In the genomic region with DNA sequence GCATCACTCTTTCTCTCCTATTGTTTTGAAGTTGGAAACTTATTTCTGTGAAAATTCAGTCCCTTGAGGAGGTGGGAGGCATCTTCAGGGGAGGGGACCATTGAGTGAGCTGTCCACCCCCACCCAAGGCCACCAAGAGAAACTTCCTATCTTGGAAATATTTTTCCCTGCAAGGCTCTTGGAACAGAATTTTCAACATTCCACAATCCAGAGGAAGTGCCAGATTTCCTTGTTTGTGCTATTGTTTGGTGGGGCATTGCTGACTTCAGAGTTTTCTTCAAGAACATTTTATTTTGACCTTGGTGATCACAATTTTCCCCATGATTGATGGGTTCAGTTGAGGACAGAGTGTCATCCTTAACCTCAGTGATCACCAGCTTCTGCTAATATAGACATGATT, we compare ENCODE assay signal across 30 cellular contexts. TPM values are rescaled to one million over a fixed set of nuclear protein-coding genes. Genes with fewer than 3 reads are reported as not detected.
DNase-seq lines count a peak whose midpoint lies in the region; ATAC-seq, FAIRE-seq and TF ChIP-seq lines count a peak whose summit lies in the region.
"Had no signal": no experiment of that assay in that cellular context is flagged by ENCODE, and none has a peak within 500 bp of the region (broad histone marks: within the 10 kb centered on the region; RNA-seq: fewer than 3 reads in every experiment).

No MANE protein-coding gene starts in this region.

- no peak for TF ChIP-seq RAD21 in HepG2 (CRISPR knock-in tag; IDR thresholded peaks at IDR 0.05)

- no TSS peak for BruUV-seq in HepG2 (replicated peaks; lab: Mats Ljungman, UMichigan)

- CTCF ChIA-PET in HepG2 (lab: Yijun Ruan, JAX; ENCODE audit: low intra/inter-chr PET ratio, low total read pairs): no interaction called here

- H3K79me2 ChIP-seq in HepG2 (ENCODE audit: insufficient read depth, low read length): no peaks in the 10 kb centered on the region

- TF ChIP-seq POLR2A in HepG2 (IDR thresholded peaks at IDR 0.05; ENCODE audit: insufficient read depth in 1 of 2, low read depth in 2 of 2, low read length in 2 of 2): no peak

- DNase-seq in right cardiac atrium (no peak), Right ventricle myocardium inferior (ENCODE audit: missing footprints) (no peak), HepG2 (ENCODE audit: low spot score) (no peak), omental fat pad (ENCODE audit: low spot score) (no peak), NCI-H345 treated with DMSO at 0.1 percent for 48 hours (lab: John Stamatoyannopoulos, UW; ENCODE audit: unreplicated experiment) (no peak), hypothalamus (lab: John Stamatoyannopoulos, UW) (no peak), GM03348 (ENCODE audit: low spot score) (no peak)
- DNase-seq: activated CD4-positive, alpha-beta memory T cell treated with anti-CD3 and anti-CD28 coated beads for 36 hours; activated effector memory CD4-positive, alpha-beta T cell treated with Interleukin-2 at 50 U/mL for 16 hours; activated naive CD8-positive, alpha-beta T cell treated with anti-CD3 and anti-CD28 coated beads, Interleukin-2, amount 50 U/mL, for 24 hours; BE2C; DND-41; effector CD4-positive, alpha-beta T cell; H7; mesendoderm; MG63; NCI-H1436 treated with DMSO at 0.1 percent for 48 hours; NCI-H2107; stimulated activated CD4-positive, alpha-beta T cell treated with anti-CD3 and anti-CD28 coated beads, Interleukin-12 subunit alpha, Interleukin-12 subunit beta, amount 100 ng/mL, for 4 hours; stimulated activated CD4-positive, alpha-beta T cell treated with anti-CD3 and anti-CD28 coated beads, Interleukin-4, amount 100 ng/mL, for 4 hours; tibial artery had no signal

- TF ChIP-seq EP300 in HepG2 (IDR thresholded peaks at IDR 0.05; ENCODE audit: low read depth in 2 of 2, low read length in 2 of 2): no peak
- no peak for TF ChIP-seq EP300 in HepG2 (CRISPR knock-in tag; IDR thresholded peaks at IDR 0.05; ENCODE audit: borderline replicate concordance)

- no peaks in the 10 kb centered on the region for H3K9me3 ChIP-seq in right cardiac atrium (ENCODE audit: control insufficient read depth, low read length)
- H3K9me3 ChIP-seq in HepG2 (ENCODE audit: low read length): no peaks in the 10 kb centered on the region
- H3K9me3 ChIP-seq in skeletal muscle tissue (ENCODE audit: control insufficient read depth in 3 of 3, low read length in 3 of 3): no peaks in the 10 kb centered on the region
- H3K9me3 ChIP-seq: BE2C, MG63, neutrophil, tibial artery had no signal

- ATAC-seq in right cardiac atrium: peak; percentile 48 to 75
- no peak for ATAC-seq in Right ventricle myocardium inferior
- no peak for ATAC-seq in HepG2
- no peak for ATAC-seq in omental fat pad (ENCODE audit: low FRiP score)
- ATAC-seq: activated naive CD8-positive, alpha-beta T cell treated with anti-CD3 and anti-CD28 coated beads, Interleukin-2, amount 50 U/mL, for 24 hours; Panc1; WTC11 had no signal

- POLR2A ChIA-PET in HepG2 (lab: Yijun Ruan, JAX): no interaction called here

- FAIRE-seq in HepG2 (lab: Jason Lieb, UNC): no peak

- no peaks in the 10 kb centered on the region for H3K36me3 ChIP-seq in HepG2 (replicated peaks in 1 of 2; ENCODE audit: control insufficient read depth in 1 of 2, insufficient read depth in 2 of 2, low read length in 2 of 2)
- H3K36me3 ChIP-seq in skeletal muscle tissue (ENCODE audit: control insufficient read depth in 3 of 3, insufficient read depth in 3 of 3, low read length in 3 of 3): no peaks in the 10 kb centered on the region
- H3K36me3 ChIP-seq: BE2C, MG63, neutrophil, tibial artery had no signal

- no peaks in the 10 kb centered on the region for H4K20me1 ChIP-seq in HepG2 (ENCODE audit: insufficient read depth, low read length)

- peak overlapping the region; percentile 59 for H3K27ac ChIP-seq in right cardiac atrium (ENCODE audit: low read length)
- peak overlapping the region; percentile 4 for H3K27ac ChIP-seq in HepG2 (ENCODE audit: extremely low read length, insufficient read depth, low read length)
- H3K27ac ChIP-seq in skeletal muscle tissue (ENCODE audit: low read depth, low read length): peak overlapping the region; percentile 9
- H3K27ac ChIP-seq: neutrophil, tibial artery had no signal

- peaks cover 4% of the 10 kb centered on the region for H3K4me1 ChIP-seq in right cardiac atrium (ENCODE audit: control insufficient read depth, insufficient read depth, low read length)
- peaks cover 89% of the 10 kb centered on the region for H3K4me1 ChIP-seq in HepG2 (ENCODE audit: insufficient read depth, low read length)
- peaks cover 0 to 5% (median 5%) of the 10 kb centered on the region in 3 donors for H3K4me1 ChIP-seq in skeletal muscle tissue (ENCODE audit: control insufficient read depth in 3 of 3, insufficient read depth in 3 of 3, low read length in 3 of 3)
- H3K4me1 ChIP-seq: BE2C had no signal

- no peak overlapping the region for H2AFZ ChIP-seq in HepG2 (ENCODE audit: low read length)

- intact Hi-C loops in right cardiac atrium (cut with DNase I): loop anchor here in 1 of 4 donors (10.0 kb wide), 1 partner anchor 216 kb away; no protein-coding TSS in a partner anchor
- intact Hi-C loops in Right ventricle myocardium inferior (cut with DNase I): no loop called here
- intact Hi-C loops in HepG2 (cut with micrococcal nuclease; ENCODE audit: unreplicated experiment): no loop called here

- H3K27me3 ChIP-seq in right cardiac atrium (ENCODE audit: control insufficient read depth, insufficient read depth) (no peaks in the 10 kb centered on the region), HepG2 (ENCODE audit: control insufficient read depth in 1 of 2, insufficient read depth in 2 of 2, low read length in 2 of 2) (no peaks in the 10 kb centered on the region), skeletal muscle tissue (ENCODE audit: control insufficient read depth in 3 of 3, insufficient read depth in 3 of 3, low read length in 3 of 3) (peaks cover 0 to 3% (median 0%) of the 10 kb centered on the region in 3 donors)
- H3K27me3 ChIP-seq: BE2C, MG63, tibial artery had no signal

- H3K9ac ChIP-seq in HepG2 (ENCODE audit: insufficient read depth, low read depth, low read length) (no peak overlapping the region), skeletal muscle tissue (ENCODE audit: low read depth in 1 of 3, low read length in 3 of 3) (no peak overlapping the region)

- TF ChIP-seq CTCF in HepG2 (CRISPR knock-in tag; IDR thresholded peaks at IDR 0.05): no peak
- no peak for TF ChIP-seq CTCF in omental fat pad (IDR thresholded peaks at IDR 0.05)

- no peak overlapping the region for H3K4me2 ChIP-seq in HepG2 (ENCODE audit: low read depth, low read length)

- in situ Hi-C loops in HepG2 (cut with HindIII; ENCODE audit: extremely low pct_ligation_motif_present, low pct_unique_long_range_greater_than_20kb): no loop called here

- H3K4me3 ChIP-seq in right cardiac atrium (ENCODE audit: low read length) (no peak overlapping the region), HepG2 (replicated peaks in 1 of 3; ENCODE audit: insufficient read depth in 1 of 3, low read depth in 2 of 3, low read length in 3 of 3) (no peak overlapping the region), skeletal muscle tissue (ENCODE audit: low read length in 3 of 3) (no peak overlapping the region)
- H3K4me3 ChIP-seq: MG63, tibial artery had no signal

RNA-seq across cellular contexts. Expression of a gene that starts 12.0 kb away (rescaled TPM):
- total RNA-seq in right cardiac atrium: 10 to 100 TPM in 1 of 4 donors, 1 to 10 TPM in 3; 4.0 to 14.7 (median 6.3) TPM
- polyA plus RNA-seq in right cardiac atrium: 15.6 TPM
- 2.1 TPM for total RNA-seq in Right ventricle myocardium inferior
- 0.55 and 0.86 TPM in 2 replicates for total RNA-seq in HepG2 (2016; rRNA removed; fragmentation: Illumina TruSeq; extraction: Trizol)
- 0.30 TPM in 1 of 2 replicates, not detected in the other for total RNA-seq in HepG2 (2016; cell fraction: cytosol; rRNA removed; fragmentation: Illumina TruSeq; extraction: Trizol; ENCODE audit: low read depth)
- total RNA-seq in HepG2 (2016; cell fraction: insoluble cytoplasmic fraction; rRNA removed; fragmentation: Illumina TruSeq; extraction: Trizol): 0.61 and 0.73 TPM in 2 replicates
- total RNA-seq in HepG2 (2016; cell fraction: membrane; rRNA removed; fragmentation: Illumina TruSeq; extraction: Trizol): 0.53 and 1.1 TPM in 2 replicates
- 0.22 TPM in 1 of 2 replicates, not detected in the other for total RNA-seq in HepG2 (2016; cell fraction: nucleus; rRNA removed; fragmentation: Illumina TruSeq; extraction: Trizol)
- polyA plus RNA-seq in HepG2 (2011; rRNA removed): 1.0 and 1.7 TPM in 2 replicates
- 1.0 and 1.3 TPM in 2 replicates for polyA plus RNA-seq in HepG2 (2011; cell fraction: cytosol; rRNA removed)
- 0.43 and 0.51 TPM in 2 replicates for polyA plus RNA-seq in HepG2 (2011; cell fraction: nucleus; rRNA removed)
- polyA plus RNA-seq in HepG2 (2012): 0.33 and 2.5 TPM in 2 replicates
- polyA plus RNA-seq in HepG2 (2016; cell fraction: cytosol; fragmentation: Illumina TruSeq; extraction: Trizol; ENCODE audit: low read depth): 0.27 and 0.35 TPM in 2 replicates
- polyA plus RNA-seq in HepG2 (2016; cell fraction: insoluble cytoplasmic fraction; fragmentation: Illumina TruSeq; extraction: Trizol; ENCODE audit: low read depth): 0.44 and 0.59 TPM in 2 replicates
- 0.34 and 0.37 TPM in 2 replicates for polyA plus RNA-seq in HepG2 (2016; cell fraction: membrane; fragmentation: Illumina TruSeq; extraction: Trizol; ENCODE audit: low read depth)
- polyA plus RNA-seq in HepG2 (2016; cell fraction: nucleus; fragmentation: Illumina TruSeq; extraction: Trizol; ENCODE audit: insufficient read depth, low read depth): 0.55 TPM in 1 of 2 replicates, not detected in the other
- 0.14 and 1.8 TPM in 2 replicates for polyA minus RNA-seq in HepG2 (2011; rRNA and poly(A)+ RNA removed; ENCODE audit: low replicate concordance)
- 0.88 TPM in 1 of 2 replicates, not detected in the other for polyA minus RNA-seq in HepG2 (2011; cell fraction: cytosol; rRNA and poly(A)+ RNA removed)
- polyA minus RNA-seq in HepG2 (2011; cell fraction: nucleus; rRNA and poly(A)+ RNA removed): 0.77 and 0.87 TPM in 2 replicates
- total RNA-seq in skeletal muscle tissue: 1.0 TPM
- total RNA-seq in omental fat pad: 10 to 100 TPM in 1 of 4 donors, 1 to 10 TPM in 3; 1.1 to 20.5 (median 3.8) TPM
- total RNA-seq: A673; activated CD4-positive, alpha-beta memory T cell treated with anti-CD3 and anti-CD28 coated beads for 36 hours; chondrocyte; H7; kidney epithelial cell; myocyte; NCI-H460; WTC11 had no signal

RNA-seq across cellular contexts. Expression of a gene that starts 38.8 kb away (rescaled TPM):
- 10 to 100 TPM in 3 of 4 donors, 1 to 10 TPM in 1; 6.1 to 13.4 (median 10.8) TPM for total RNA-seq in right cardiac atrium
- polyA plus RNA-seq in right cardiac atrium: 8.3 TPM
- total RNA-seq in Right ventricle myocardium inferior: 10.5 TPM
- total RNA-seq in HepG2 (2016; rRNA removed; fragmentation: Illumina TruSeq; extraction: Trizol): 5.7 and 9.0 TPM in 2 replicates
- 4.3 and 4.9 TPM in 2 replicates for total RNA-seq in HepG2 (2016; cell fraction: cytosol; rRNA removed; fragmentation: Illumina TruSeq; extraction: Trizol; ENCODE audit: low read depth)
- 4.8 and 8.8 TPM in 2 replicates for total RNA-seq in HepG2 (2016; cell fraction: insoluble cytoplasmic fraction; rRNA removed; fragmentation: Illumina TruSeq; extraction: Trizol)
- total RNA-seq in HepG2 (2016; cell fraction: membrane; rRNA removed; fragmentation: Illumina TruSeq; extraction: Trizol): 7.3 and 7.9 TPM in 2 replicates
- total RNA-seq in HepG2 (2016; cell fraction: nucleus; rRNA removed; fragmentation: Illumina TruSeq; extraction: Trizol): 7.5 and 8.4 TPM in 2 replicates
- 16.5 and 17.2 TPM in 2 replicates for polyA plus RNA-seq in HepG2 (2011; rRNA removed)
- polyA plus RNA-seq in HepG2 (2011; cell fraction: cytosol; rRNA removed): 17.9 and 18.6 TPM in 2 replicates
- 10.2 and 11.0 TPM in 2 replicates for polyA plus RNA-seq in HepG2 (2011; cell fraction: nucleus; rRNA removed)
- polyA plus RNA-seq in HepG2 (2012): 7.6 and 9.4 TPM in 2 replicates
- polyA plus RNA-seq in HepG2 (2016; cell fraction: cytosol; fragmentation: Illumina TruSeq; extraction: Trizol; ENCODE audit: low read depth): 3.4 and 4.3 TPM in 2 replicates
- 4.7 and 5.8 TPM in 2 replicates for polyA plus RNA-seq in HepG2 (2016; cell fraction: insoluble cytoplasmic fraction; fragmentation: Illumina TruSeq; extraction: Trizol; ENCODE audit: low read depth)
- 4.9 and 6.1 TPM in 2 replicates for polyA plus RNA-seq in HepG2 (2016; cell fraction: membrane; fragmentation: Illumina TruSeq; extraction: Trizol; ENCODE audit: low read depth)
- polyA plus RNA-seq in HepG2 (2016; cell fraction: nucleus; fragmentation: Illumina TruSeq; extraction: Trizol; ENCODE audit: insufficient read depth, low read depth): 9.1 and 12.2 TPM in 2 replicates
- polyA minus RNA-seq in HepG2 (2011; rRNA and poly(A)+ RNA removed; ENCODE audit: low replicate concordance): 34.5 and 67.6 TPM in 2 replicates
- 10.7 and 12.8 TPM in 2 replicates for polyA minus RNA-seq in HepG2 (2011; cell fraction: cytosol; rRNA and poly(A)+ RNA removed)
- 12.6 and 14.9 TPM in 2 replicates for polyA minus RNA-seq in HepG2 (2011; cell fraction: nucleus; rRNA and poly(A)+ RNA removed)
- total RNA-seq in skeletal muscle tissue: 5.2 TPM
- 10 to 100 TPM; 19.2 to 31.0 (median 21.5) TPM for total RNA-seq in omental fat pad

Comparison
In these comparisons a context has a peak if more than half of its experiments do, and no peak if none do; other contexts are left out.
1. ATAC-seq: peak in right cardiac atrium (2 of 2); none in Right ventricle myocardium inferior (single experiment), HepG2 (single experiment) and omental fat pad (single experiment).
2. H3K27ac ChIP-seq: peak in every context shown above with its lines; median percentile 59 in right cardiac atrium; 9 in skeletal muscle tissue; 4 in HepG2.